Comparison of ENCODE assay signal across 14 cellular contexts in the genomic region with DNA sequence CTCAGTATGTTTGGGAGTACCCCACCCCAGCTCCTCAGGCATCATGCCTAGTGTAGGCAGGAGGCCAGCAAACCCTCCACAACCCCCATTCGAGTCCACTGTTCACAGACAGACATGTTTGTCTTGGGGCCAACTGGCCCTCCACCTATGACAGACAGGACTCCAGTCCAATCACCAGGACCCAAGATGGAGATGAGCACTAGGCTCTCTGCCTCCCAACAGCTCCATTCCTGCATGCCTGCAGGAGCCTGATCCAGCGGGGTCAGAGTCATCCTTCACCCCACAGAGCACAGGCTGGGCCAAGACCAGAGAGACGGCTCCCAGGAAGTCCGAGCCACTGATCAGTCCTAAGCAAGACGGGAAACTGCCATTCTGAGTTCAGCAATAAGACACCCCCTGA. TPM values are rescaled to one million over a fixed set of nuclear protein-coding genes. Genes with fewer than 3 reads are reported as not detected.
A peak's percentile ranks its signal among the peaks of the same experiment; 100 is the strongest.
DNase-seq lines count a peak whose midpoint lies in the region; ATAC-seq and TF ChIP-seq lines count a peak whose summit lies in the region.
"Had no signal": no experiment of that assay in that cellular context is flagged by ENCODE, and none has a peak within 500 bp of the region (broad histone marks: within the 10 kb centered on the region; RNA-seq: fewer than 3 reads in every experiment).

No MANE protein-coding gene starts in this region.

- TF ChIP-seq CTCF in VCaP (conservative IDR thresholded peaks at IDR 0.05) (no peak), sigmoid colon (IDR thresholded peaks at IDR 0.05) (no peak), natural killer cell (IDR thresholded peaks at IDR 0.05) (no peak)

- intact Hi-C loops in right cardiac atrium (cut with DNase I), result no loop called here
- intact Hi-C loops in sigmoid colon (cut with DNase I), result no loop called here
- intact Hi-C loops in natural killer cell (cut with micrococcal nuclease), result no loop called here
- intact Hi-C loops in activated CD4-positive, alpha-beta T cell treated with anti-CD3 and anti-CD28 coated beads for 36 hours (cut with DNase I, micrococcal nuclease), result no loop called here

- peak overlapping the region; percentile 77 for H3K27ac ChIP-seq in VCaP
- peak overlapping the region; percentile 84 for H3K27ac ChIP-seq in right cardiac atrium (ENCODE audit: low read length)
- peak overlapping the region; percentile 90 to 98 (median 96) for H3K27ac ChIP-seq in sigmoid colon

- DNase-seq in EH (ENCODE audit: low read depth), result peak; percentile 77
- DNase-seq in right cardiac atrium, result peak in 1 of 3 donors; percentile 63
- peak; percentile 79 for DNase-seq in sigmoid colon
- no peak for DNase-seq in activated naive CD4-positive, alpha-beta T cell treated with Interleukin-2 at 50 U/mL for 16 hours
- no peak for DNase-seq in NCI-H510A (lab: John Stamatoyannopoulos, UW)
- no peak for DNase-seq in natural killer cell
- DNase-seq in activated CD4-positive, alpha-beta T cell treated with anti-CD3 and anti-CD28 coated beads for 36 hours, result no peak
- DNase-seq: activated CD8-positive, alpha-beta T cell treated with anti-CD3 and anti-CD28 coated beads, Interleukin-2, amount 10 ng/mL, durations not matched to agents 7 days and 5 days; amniotic stem cell; NCI-H524 treated with DMSO at 0.1 percent for 48 hours; T-helper 1 cell had no signal

- no peaks in the 10 kb centered on the region for H3K36me3 Mint-ChIP-seq in natural killer cell
- no peaks in the 10 kb centered on the region for H3K36me3 Mint-ChIP-seq in activated CD4-positive, alpha-beta T cell treated with anti-CD3 and anti-CD28 coated beads for 36 hours (ENCODE audit: low read depth)
- H3K36me3 Mint-ChIP-seq: memory B cell had no signal

- CTCF ChIA-PET in activated CD4-positive, alpha-beta T cell treated with anti-CD3 and anti-CD28 coated beads for 36 hours (lab: Charles Lee), result no interaction called here

- H3K4me3 Mint-ChIP-seq in natural killer cell, result no peak overlapping the region
- no peak overlapping the region for H3K4me3 Mint-ChIP-seq in activated CD4-positive, alpha-beta T cell treated with anti-CD3 and anti-CD28 coated beads for 36 hours
- H3K4me3 Mint-ChIP-seq: activated CD8-positive, alpha-beta T cell treated with anti-CD3 and anti-CD28 coated beads, Interleukin-2, amount 10 ng/mL, durations not matched to agents 7 days and 5 days; memory B cell; stimulated activated naive CD8-positive, alpha-beta T cell treated with anti-CD3 and anti-CD28 coated beads, Interleukin-15, Interleukin-2, amounts not matched to agents 100 ng/mL and 50 ng/mL, for 24 hours had no signal

- peaks cover 57% of the 10 kb centered on the region for H3K4me1 ChIP-seq in right cardiac atrium (ENCODE audit: control insufficient read depth, insufficient read depth, low read length)
- H3K4me1 ChIP-seq in sigmoid colon, result peaks cover 0 to 88% (median 85%) of the 10 kb centered on the region in 4 donors

- no peak overlapping the region for H3K27ac Mint-ChIP-seq in natural killer cell
- no peak overlapping the region for H3K27ac Mint-ChIP-seq in activated CD4-positive, alpha-beta T cell treated with anti-CD3 and anti-CD28 coated beads for 36 hours
- H3K27ac Mint-ChIP-seq: activated CD8-positive, alpha-beta T cell treated with anti-CD3 and anti-CD28 coated beads, Interleukin-2, amount 10 ng/mL, durations not matched to agents 7 days and 5 days; memory B cell; stimulated activated naive CD8-positive, alpha-beta T cell treated with anti-CD3 and anti-CD28 coated beads, Interleukin-15, Interleukin-2, amounts not matched to agents 100 ng/mL and 50 ng/mL, for 24 hours had no signal

- ATAC-seq in right cardiac atrium (no peak), natural killer cell (no peak)
- ATAC-seq in activated CD4-positive, alpha-beta T cell treated with anti-CD3 and anti-CD28 coated beads for 36 hours, result no peak
- ATAC-seq: activated CD8-positive, alpha-beta T cell treated with anti-CD3 and anti-CD28 coated beads, Interleukin-2, amount 10 ng/mL, durations not matched to agents 7 days and 5 days had no signal

- POLR2A ChIA-PET in activated CD4-positive, alpha-beta T cell treated with anti-CD3 and anti-CD28 coated beads for 36 hours (lab: Charles Lee), result no interaction called here

- H3K27me3 Mint-ChIP-seq in natural killer cell (ENCODE audit: low read depth in 2 of 2), result no peaks in the 10 kb centered on the region
- peaks cover 2% of the 10 kb centered on the region for H3K27me3 Mint-ChIP-seq in activated CD4-positive, alpha-beta T cell treated with anti-CD3 and anti-CD28 coated beads for 36 hours

- TF ChIP-seq POLR2A in sigmoid colon (IDR thresholded peaks at IDR 0.05), result no peak

- H3K4me1 Mint-ChIP-seq in natural killer cell, result peaks cover 0 to 11% of the 10 kb centered on the region in 2 donors
- H3K4me1 Mint-ChIP-seq in activated CD4-positive, alpha-beta T cell treated with anti-CD3 and anti-CD28 coated beads for 36 hours, result peaks cover 5% of the 10 kb centered on the region

- no peaks in the 10 kb centered on the region for H3K9me3 Mint-ChIP-seq in natural killer cell
- no peaks in the 10 kb centered on the region for H3K9me3 Mint-ChIP-seq in activated CD4-positive, alpha-beta T cell treated with anti-CD3 and anti-CD28 coated beads for 36 hours (ENCODE audit: low read depth)
- H3K9me3 Mint-ChIP-seq: memory B cell; stimulated activated naive CD8-positive, alpha-beta T cell treated with anti-CD3 and anti-CD28 coated beads, Interleukin-15, Interleukin-2, amounts not matched to agents 100 ng/mL and 50 ng/mL, for 24 hours had no signal

- no peak for TF ChIP-seq EP300 in sigmoid colon (IDR thresholded peaks at IDR 0.05)

- H3K27me3 ChIP-seq in right cardiac atrium (ENCODE audit: control insufficient read depth, insufficient read depth), result no peaks in the 10 kb centered on the region
- H3K27me3 ChIP-seq in sigmoid colon, result no peaks in the 10 kb centered on the region

- WGBS in right cardiac atrium, result 52% methylated on average over 5 of the region's 5 CpGs
- WGBS in sigmoid colon, 2 donors, result 69% methylated on average over 5 of the region's 5 CpGs

- H3K9me3 ChIP-seq in right cardiac atrium (ENCODE audit: control insufficient read depth, low read length) (no peaks in the 10 kb centered on the region), sigmoid colon (no peaks in the 10 kb centered on the region)

- H3K4me3 ChIP-seq in right cardiac atrium (ENCODE audit: low read length) (no peak overlapping the region), sigmoid colon (no peak overlapping the region)

- peaks cover 8 to 31% (median 16%) of the 10 kb centered on the region in 4 donors for H3K36me3 ChIP-seq in sigmoid colon

RNA-seq across cellular contexts. Expression of a gene that starts 39.6 kb away (rescaled TPM):
- total RNA-seq in right cardiac atrium, result 100 to 1,000 TPM; 519 to 805 (median 620) TPM
- 1,811 TPM for polyA plus RNA-seq in right cardiac atrium
- total RNA-seq in sigmoid colon, result 1,000 to 10,000 TPM; 1,472 to 2,262 (median 1,872) TPM
- polyA plus RNA-seq in sigmoid colon, result 1,000 to 10,000 TPM; 3,631 to 4,200 (median 4,078) TPM
- total RNA-seq in natural killer cell, result 1,000 to 10,000 TPM in 1 of 3 donors, 100 to 1,000 TPM in 2; 672 to 1,208 (median 807) TPM
- 1,000 to 10,000 TPM in 1 of 2 experiments, 100 to 1,000 TPM in 1; 688 to 1,021 TPM for total RNA-seq in activated CD4-positive, alpha-beta T cell treated with anti-CD3 and anti-CD28 coated beads for 36 hours

RNA-seq across cellular contexts. Expression of a gene that starts 39.7 kb away (rescaled TPM):
- total RNA-seq in right cardiac atrium (1 to 10 TPM; 2.0 to 3.6 (median 2.9) TPM), sigmoid colon (10 to 100 TPM in 2 of 4 donors, 1 to 10 TPM in 2; 1.8 to 24.4 (median 10.2) TPM), natural killer cell (10 to 100 TPM; 13.7 to 24.4 (median 14.3) TPM)
- polyA plus RNA-seq in right cardiac atrium (1.6 TPM), sigmoid colon (1 to 10 TPM in 2 of 3 donors, under 1 TPM in 1; 0.60 to 4.9 (median 2.3) TPM)
- total RNA-seq in activated CD4-positive, alpha-beta T cell treated with anti-CD3 and anti-CD28 coated beads for 36 hours, result 10 to 100 TPM; 18.3 to 19.5 TPM

Comparison
In these comparisons a context has a peak if more than half of its experiments do, and no peak if none do; other contexts are left out.
1. DNase-seq: peak in EH (single experiment) and sigmoid colon (single experiment); none in activated naive CD4-positive, alpha-beta T cell treated with Interleukin-2 at 50 U/mL for 16 hours (single experiment), NCI-H510A (single experiment), natural killer cell (single experiment) and activated CD4-positive, alpha-beta T cell treated with anti-CD3 and anti-CD28 coated beads for 36 hours (single experiment).
2. Peak in every context shown above with its lines, with median percentiles within 50 percentile points of each other: H3K27ac ChIP-seq.